ENCODE assay signal across 9 cellular contexts in the genomic region with DNA sequence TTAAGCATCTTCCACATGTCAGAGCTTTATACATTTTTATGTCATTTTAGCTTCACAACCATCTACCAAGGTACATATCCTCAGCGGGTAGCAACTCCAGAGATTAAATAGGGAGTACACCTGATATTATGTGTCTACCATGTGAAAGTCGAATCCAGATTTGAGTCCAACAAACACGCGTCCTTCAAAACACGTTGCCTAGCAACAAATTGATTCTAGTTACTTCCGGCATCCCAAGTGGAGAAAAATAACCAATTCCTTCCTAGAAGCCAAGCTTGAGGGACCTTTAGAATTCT. TPM values are rescaled to one million over a fixed set of nuclear protein-coding genes. Genes with fewer than 3 reads are reported as not detected.
DNase-seq lines count a peak whose midpoint lies in the region; ATAC-seq and TF ChIP-seq lines count a peak whose summit lies in the region.
"Had no signal": no experiment of that assay in that cellular context is flagged by ENCODE, and none has a peak within 500 bp of the region (broad histone marks: within the 10 kb centered on the region; RNA-seq: fewer than 3 reads in every experiment).

No MANE protein-coding gene starts in this region.

- no peak for TF ChIP-seq CTCF in NB4 (IDR thresholded peaks at IDR 0.05; ENCODE audit: low read depth, low read length)
- no peak for TF ChIP-seq CTCF in astrocyte of the cerebellum (IDR thresholded peaks at IDR 0.05; ENCODE audit: low read depth, low read length, missing control alignments)
- no peak for TF ChIP-seq CTCF in lung (IDR thresholded peaks at IDR 0.05; ENCODE audit: control extremely low read depth, extremely low read depth)

- H3K9ac ChIP-seq in ES-I3 (ENCODE audit: low read depth, low read length), result peak overlapping the region; percentile 96; the same call in 1 of the 2 replicates

- no peaks in the 10 kb centered on the region for H3K27me3 ChIP-seq in lung (ENCODE audit: control insufficient read depth, insufficient read depth)

- ATAC-seq in lung (ENCODE audit: insufficient read depth, low FRiP score) (no peak), GM21390 (IDR thresholded peaks at IDR 0.05; ENCODE audit: unreplicated experiment) (no peak)

- H3K27ac ChIP-seq in lung (ENCODE audit: low read depth in 1 of 2, low read length in 1 of 2) (peak overlapping the region in 1 of 2 donors; percentile 67), substantia nigra (ENCODE audit: low read depth, low read length, poor library complexity, severe bottlenecking) (no peak overlapping the region)

- H3K36me3 ChIP-seq in ES-I3 (ENCODE audit: insufficient read depth, low read length), result no peaks in the 10 kb centered on the region
- no peaks in the 10 kb centered on the region for H3K36me3 ChIP-seq in lung (ENCODE audit: control insufficient read depth in 2 of 2, insufficient read depth in 2 of 2, low read length in 2 of 2)

- H3K4me3 ChIP-seq in NB4 (ENCODE audit: low read depth, low read length) (peak overlapping the region; percentile 86), astrocyte of the cerebellum (ENCODE audit: low read depth, low read length) (peak overlapping the region; percentile 69), lung (peak overlapping the region; percentile 18)

- no peak for DNase-seq in NB4 (ENCODE audit: low read depth)
- no peak for DNase-seq in astrocyte of the cerebellum (ENCODE audit: low read depth)
- no peak for DNase-seq in lung (ENCODE audit: low spot score)
- DNase-seq in D341Med (ENCODE audit: low spot score), result no peak
- DNase-seq in substantia nigra (lab: John Stamatoyannopoulos, UW), result no peak
- DNase-seq in activated CD4-positive, alpha-beta T cell treated with anti-CD3 and anti-CD28 coated beads for 48 hours, result no peak

- WGBS in lung, 2 donors, result 7 to 10% methylated on average over 6 of the region's 6 CpGs

- H3K9me3 ChIP-seq in ES-I3 (ENCODE audit: control insufficient read depth, insufficient read depth, low read length), result no peaks in the 10 kb centered on the region
- no peaks in the 10 kb centered on the region for H3K9me3 ChIP-seq in lung (ENCODE audit: control insufficient read depth in 2 of 2, insufficient read depth in 1 of 2, low read length in 1 of 2)

- no peak for TF ChIP-seq POLR2A in NB4 (IDR thresholded peaks at IDR 0.05; ENCODE audit: extremely low read depth, insufficient read length)

- H3K4me1 ChIP-seq in ES-I3 (ENCODE audit: insufficient read depth, low read length) (peaks cover 28% of the 10 kb centered on the region), lung (ENCODE audit: control insufficient read depth in 2 of 2, insufficient read depth in 2 of 2, low read length in 2 of 2) (peaks cover 2 to 6% of the 10 kb centered on the region in 2 donors)

- in situ Hi-C loops in astrocyte of the cerebellum (cut with HindIII; ENCODE audit: low sequenced_read_pairs), result no loop called here

RNA-seq across cellular contexts. Expression of a gene that starts 0.2 kb away (rescaled TPM):
- total RNA-seq in lung, result 10 to 100 TPM in 1 of 2 donors, 1 to 10 TPM in 1; 5.6 to 17.0 TPM
- 10 to 100 TPM in 1 of 2 donors, 1 to 10 TPM in 1; 4.6 to 34.9 TPM for polyA plus RNA-seq in lung
- total RNA-seq: T-helper 1 cell treated with Interleukin-12 subunit alpha and Interleukin-12 subunit beta and Interleukin-4 antibody, amounts not matched to agents 30 ng/mL and 1 ng/mL, for 36 hours had no signal

RNA-seq across cellular contexts. Expression of a gene that starts 46.7 kb away (rescaled TPM):
- total RNA-seq in lung, result 1 to 10 TPM in 1 of 2 donors, under 1 TPM in 1; 0.80 to 1.4 TPM
- under 1 TPM; 0.08 to 0.22 TPM for polyA plus RNA-seq in lung

RNA-seq across cellular contexts. Expression of a gene that starts 54.8 kb away (rescaled TPM):
- total RNA-seq in lung, result 1 to 10 TPM; 4.2 to 5.2 TPM
- 1 to 10 TPM in 1 of 2 donors, under 1 TPM in 1; 0.45 to 1.6 TPM for polyA plus RNA-seq in lung

Comparison
In these comparisons a context has a peak if more than half of its experiments do, and no peak if none do; other contexts are left out.
1. H3K4me3 ChIP-seq: peak in every context shown above with its lines; median percentile 86 in NB4; 69 in astrocyte of the cerebellum; 18 in lung.